Comparison of ENCODE assay signal across 1 cellular context in genomic region chr13:81551036-81551435, GRCh38.
TF ChIP-seq lines count a peak whose summit lies in the region.

No MANE protein-coding gene starts in this region.

TF ChIP-seq in GM23338, 12 proteins besides CTCF, POLR2A, EP300 and RAD21 (continued from another document):
- no peak for TF ChIP-seq REST (IDR thresholded peaks at IDR 0.05; ENCODE audit: unreplicated experiment)
- no peak for TF ChIP-seq ZNF331 (CRISPR knock-in tag; IDR thresholded peaks at IDR 0.05; ENCODE audit: low read depth)
- no peak for TF ChIP-seq POLR2AphosphoS5 (IDR thresholded peaks at IDR 0.05; ENCODE audit: low read depth)
- no peak for TF ChIP-seq ZNF114 (CRISPR knock-in tag; IDR thresholded peaks at IDR 0.05)
- TF ChIP-seq STAT1 (IDR thresholded peaks at IDR 0.05; ENCODE audit: unreplicated experiment): no peak
